In genomic region chrX:108699368-108699767, GRCh38 we compare ENCODE assay signal across 8 cellular contexts. TPM values are rescaled to one million over a fixed set of nuclear protein-coding genes. Genes with fewer than 3 reads are reported as not detected.
DNase-seq lines count a peak whose midpoint lies in the region; ATAC-seq and TF ChIP-seq lines count a peak whose summit lies in the region.

No MANE protein-coding gene starts in this region.

- TF ChIP-seq CTCF in tibial artery (IDR thresholded peaks at IDR 0.05), result peak in 1 of 2 experiments; percentile 18

- H3K27me3 ChIP-seq in tibial artery, result no peaks in the 10 kb centered on the region

- no peaks in the 10 kb centered on the region for H3K9me3 ChIP-seq in tibial artery

- H3K27ac ChIP-seq in tibial artery, result no peak overlapping the region

- H3K4me1 ChIP-seq in tibial artery, result no peaks in the 10 kb centered on the region

- H3K36me3 ChIP-seq in tibial artery, result no peaks in the 10 kb centered on the region

- peak; percentile 62 for ATAC-seq in HG02571 (IDR thresholded peaks at IDR 0.05; ENCODE audit: unreplicated experiment)

- intact Hi-C loops in tibial artery (cut with DNase I; ENCODE audit: low total_unique reads), result no loop called here

- peak; percentile 68 for DNase-seq in DMS 273 (lab: John Stamatoyannopoulos, UW; ENCODE audit: unreplicated experiment)
- no peak for DNase-seq in DMS 273 treated with DMSO at 0.1 percent for 48 hours (lab: John Stamatoyannopoulos, UW)
- peak; percentile 60 for DNase-seq in RKO (ENCODE audit: low spot score)
- peak; percentile 5 for DNase-seq in iPS DF 4.7 (ENCODE audit: extremely low read depth, low spot score)
- no peak for DNase-seq in ecto neural progenitor cell (ENCODE audit: low spot score)
- no peak for DNase-seq in tibial artery
- DNase-seq in ureter (ENCODE audit: low spot score), result no peak

- H3K4me3 ChIP-seq in tibial artery, result no peak overlapping the region

RNA-seq across cellular contexts. Expression of gene IRS4, which starts 37.0 kb away (rescaled TPM):
- 0.96 TPM for total RNA-seq in ureter

Comparison
In these comparisons a context has a peak if more than half of its experiments do, and no peak if none do; other contexts are left out.
1. DNase-seq: peak in DMS 273 (single experiment), RKO (single experiment) and iPS DF 4.7 (single experiment); none in DMS 273 treated with DMSO at 0.1 percent for 48 hours (single experiment), ecto neural progenitor cell (single experiment), tibial artery (0 of 2) and ureter (single experiment).